ENCODE assay signal across 10 cellular contexts in genomic region chr20:14264869-14265268, GRCh38.
DNase-seq lines count a peak whose midpoint lies in the region; ATAC-seq and TF ChIP-seq lines count a peak whose summit lies in the region.
"Had no signal": no experiment of that assay in that cellular context is flagged by ENCODE, and none has a peak within 500 bp of the region (broad histone marks: within the 10 kb centered on the region; RNA-seq: fewer than 3 reads in every experiment).

No MANE protein-coding gene starts in this region.

- intact Hi-C loops in A673 (cut with micrococcal nuclease; ENCODE audit: unreplicated experiment) (no loop called here), Calu3 (cut with micrococcal nuclease; ENCODE audit: unreplicated experiment) (loop anchor here (1.0 kb wide), 1 partner anchor 75 kb away; no protein-coding TSS in a partner anchor)

- TF ChIP-seq CTCF in A673 (conservative IDR thresholded peaks at IDR 0.05; ENCODE audit: low read depth, low read length): 0 out of 2 replicates have a peak, but pooled peaks have one; percentile 21
- TF ChIP-seq CTCF in Calu3 (IDR thresholded peaks at IDR 0.05; ENCODE audit: unreplicated experiment): no peak

- H3K4me3 Mint-ChIP-seq in activated T-cell treated with anti-CD3 and anti-CD28 coated beads, Interleukin-2, amount 50 U/mL, for 4 hours: no peak overlapping the region
- no peak overlapping the region for H3K4me3 Mint-ChIP-seq in Calu3 (ENCODE audit: low read depth, unreplicated experiment)
- no peak overlapping the region for H3K4me3 Mint-ChIP-seq in T-helper 17 cell

- no peaks in the 10 kb centered on the region for H3K27me3 Mint-ChIP-seq in activated T-cell treated with anti-CD3 and anti-CD28 coated beads, Interleukin-2, amount 50 U/mL, for 4 hours (ENCODE audit: low read depth)
- H3K27me3 Mint-ChIP-seq in Calu3 (ENCODE audit: unreplicated experiment) (no peaks in the 10 kb centered on the region), T-helper 17 cell (no peaks in the 10 kb centered on the region)

- BruUV-seq in A673 (replicated peaks; lab: Mats Ljungman, UMichigan): no TSS peak
- BruUV-seq in Calu3 (replicated peaks; lab: Mats Ljungman, UMichigan): no TSS peak

- H3K27ac ChIP-seq in A673 (ENCODE audit: low read depth, low read length, poor library complexity, severe bottlenecking): no peak overlapping the region
- H3K27ac ChIP-seq: heart left ventricle, HL-60 had no signal

- H3K27ac Mint-ChIP-seq in Calu3 (ENCODE audit: unreplicated experiment) (no peak overlapping the region), T-helper 17 cell (no peak overlapping the region)

- H3K9me3 ChIP-seq in A673 (ENCODE audit: low read depth, low read length, poor library complexity, severe bottlenecking): no peaks in the 10 kb centered on the region
- no peaks in the 10 kb centered on the region for H3K9me3 ChIP-seq in T-helper 17 cell (ENCODE audit: control insufficient read depth, low read length, poor library complexity, severe bottlenecking)
- H3K9me3 ChIP-seq: heart left ventricle had no signal

- no peaks in the 10 kb centered on the region for H3K27me3 ChIP-seq in A673 (replicated peaks; ENCODE audit: insufficient read depth, low read depth, low read length, poor library complexity)
- H3K27me3 ChIP-seq: heart left ventricle had no signal

- H3K4me1 Mint-ChIP-seq in activated T-cell treated with anti-CD3 and anti-CD28 coated beads, Interleukin-2, amount 50 U/mL, for 4 hours (ENCODE audit: low read depth): no peaks in the 10 kb centered on the region
- H3K4me1 Mint-ChIP-seq in Calu3 (ENCODE audit: low read depth, unreplicated experiment) (no peaks in the 10 kb centered on the region), T-helper 17 cell (no peaks in the 10 kb centered on the region)

- H3K9me3 Mint-ChIP-seq in activated T-cell treated with anti-CD3 and anti-CD28 coated beads, Interleukin-2, amount 50 U/mL, for 4 hours: peaks cover 3% of the 10 kb centered on the region
- no peaks in the 10 kb centered on the region for H3K9me3 Mint-ChIP-seq in Calu3 (ENCODE audit: low read depth, unreplicated experiment)

- POLR2A ChIA-PET in A673 (lab: Charles Lee; ENCODE audit: low non-redundant PET): no interaction called here

- H3K36me3 ChIP-seq in A673 (ENCODE audit: insufficient read depth, low read length, poor library complexity, severe bottlenecking): no peaks in the 10 kb centered on the region
- H3K36me3 ChIP-seq: heart left ventricle had no signal

- no peak overlapping the region for H3K4me3 ChIP-seq in A673 (ENCODE audit: low read depth, low read length, poor library complexity, severe bottlenecking)
- H3K4me3 ChIP-seq: heart left ventricle had no signal

- CTCF ChIA-PET in A673 (lab: Charles Lee): no interaction called here
- CTCF ChIA-PET in Calu3 (lab: Charles Lee): interaction anchor here (1.0 to 1.4 kb wide), 2 partner anchors 72 to 75 kb away, joined by 4 to 5 read pairs; no protein-coding TSS in a partner anchor

- no peaks in the 10 kb centered on the region for H3K36me3 Mint-ChIP-seq in activated T-cell treated with anti-CD3 and anti-CD28 coated beads, Interleukin-2, amount 50 U/mL, for 4 hours (ENCODE audit: insufficient read depth)
- H3K36me3 Mint-ChIP-seq in Calu3 (ENCODE audit: insufficient read depth, unreplicated experiment) (no peaks in the 10 kb centered on the region), T-helper 17 cell (ENCODE audit: low read depth) (no peaks in the 10 kb centered on the region)

- H3K4me1 ChIP-seq in A673 (ENCODE audit: insufficient read depth, low read length, poor library complexity, severe bottlenecking): no peaks in the 10 kb centered on the region
- H3K4me1 ChIP-seq: heart left ventricle had no signal

- DNase-seq in A673 (ENCODE audit: low spot score): peak; percentile 4
- peak; percentile 64 for DNase-seq in RKO (ENCODE audit: low spot score)
- DNase-seq in foreskin melanocyte: peak; percentile 25
- no peak for DNase-seq in activated T-cell treated with anti-CD3 and anti-CD28 coated beads, Interleukin-2, amount 50 U/mL, for 4 hours
- DNase-seq in Calu3: no peak
- DNase-seq in T-helper 17 cell: no peak
- DNase-seq: heart left ventricle had no signal

- ATAC-seq in GM18907 (IDR thresholded peaks at IDR 0.05; ENCODE audit: unreplicated experiment) (peak; percentile 59), GM21786 (IDR thresholded peaks at IDR 0.05; ENCODE audit: unreplicated experiment) (no peak), T-helper 17 cell (no peak)
- ATAC-seq in activated T-cell treated with anti-CD3 and anti-CD28 coated beads, Interleukin-2, amount 50 U/mL, for 4 hours: no peak
- ATAC-seq: heart left ventricle had no signal

Comparison
In these comparisons a context has a peak if more than half of its experiments do, and no peak if none do; other contexts are left out.
1. DNase-seq: peak in A673 (single experiment), RKO (single experiment) and foreskin melanocyte (single experiment); none in activated T-cell treated with anti-CD3 and anti-CD28 coated beads, Interleukin-2, amount 50 U/mL, for 4 hours (single experiment), Calu3 (single experiment) and T-helper 17 cell (0 of 3).